9 cellular contexts compared by ENCODE assay signal in genomic region chr20:57481281-57481711, GRCh38.
DNase-seq lines count a peak whose midpoint lies in the region; ATAC-seq, FAIRE-seq and TF ChIP-seq lines count a peak whose summit lies in the region.
"Had no signal": no experiment of that assay in that cellular context is flagged by ENCODE, and none has a peak within 500 bp of the region (broad histone marks: within the 10 kb centered on the region; RNA-seq: fewer than 3 reads in every experiment).

No MANE protein-coding gene starts in this region.

- no peaks in the 10 kb centered on the region for H3K9me3 ChIP-seq in Loucy (ENCODE audit: insufficient read depth, low read depth, low read length)
- no peaks in the 10 kb centered on the region for H3K9me3 ChIP-seq in mucosa of rectum (ENCODE audit: control insufficient read depth in 2 of 2, low read length in 2 of 2)

- ATAC-seq in GM21723 (IDR thresholded peaks at IDR 0.05; ENCODE audit: unreplicated experiment): peak; percentile 15

- peak overlapping the region; percentile 3 to 67 for H3K27ac ChIP-seq in mucosa of rectum (ENCODE audit: low read depth in 2 of 2, low read length in 2 of 2)

- H3K4me3 ChIP-seq in Loucy (ENCODE audit: low read length, poor library complexity, severe bottlenecking) (peak overlapping the region; percentile 48), mucosa of rectum (ENCODE audit: low read length in 2 of 2) (no peak overlapping the region)

- H3K27me3 ChIP-seq in Loucy (ENCODE audit: insufficient read depth, low read length, poor library complexity, severe bottlenecking): no peaks in the 10 kb centered on the region
- H3K27me3 ChIP-seq in mucosa of rectum (ENCODE audit: control insufficient read depth in 2 of 2, insufficient read depth in 2 of 2, low read length in 2 of 2): peaks cover 2% of the 10 kb centered on the region in 2 donors

- H3K9me2 ChIP-seq in Loucy (replicated peaks; ENCODE audit: low read depth, low read length): no peaks in the 10 kb centered on the region

- H3K79me2 ChIP-seq in Loucy (ENCODE audit: insufficient read depth, low read length): no peaks in the 10 kb centered on the region

- peak overlapping the region; percentile 62 for H3K9ac ChIP-seq in Loucy (ENCODE audit: low read depth, low read length, poor library complexity, severe bottlenecking)
- no peak overlapping the region for H3K9ac ChIP-seq in mucosa of rectum (ENCODE audit: low read depth in 1 of 2, low read length in 2 of 2)

- peaks cover 9% of the 10 kb centered on the region for H3F3A ChIP-seq in Loucy (ENCODE audit: low read depth)

- peak overlapping the region; percentile 67 for H3K4me2 ChIP-seq in Loucy (ENCODE audit: low read depth, low read length, poor library complexity, severe bottlenecking)

- H3K4me1 ChIP-seq in Loucy (ENCODE audit: insufficient read depth, low read length, poor library complexity, severe bottlenecking) (peaks cover 68% of the 10 kb centered on the region), mucosa of rectum (ENCODE audit: control insufficient read depth in 2 of 2, insufficient read depth in 2 of 2, low read length in 2 of 2) (peaks cover under 1 to 5% of the 10 kb centered on the region in 2 donors)

- H4K20me1 ChIP-seq in Loucy (ENCODE audit: insufficient read depth, low read length, poor library complexity, severe bottlenecking): no peaks in the 10 kb centered on the region

- no peaks in the 10 kb centered on the region for H3K36me3 ChIP-seq in Loucy (ENCODE audit: insufficient read depth, low read length)
- H3K36me3 ChIP-seq in mucosa of rectum (ENCODE audit: control insufficient read depth in 2 of 2, insufficient read depth in 2 of 2, low read length in 2 of 2): no peaks in the 10 kb centered on the region

- no peak overlapping the region for H2AFZ ChIP-seq in Loucy (ENCODE audit: low read length)

- FAIRE-seq in GM18507 (lab: Jason Lieb, UNC): peak; percentile 18

- DNase-seq in GM18507 (ENCODE audit: extremely low spot score, insufficient read length, low read depth): no peak
- DNase-seq in NCI-H1105 (lab: John Stamatoyannopoulos, UW): no peak
- DNase-seq in SKM-1 treated with dmso at 0.1 percent for 144 hours (lab: John Stamatoyannopoulos, UW; ENCODE audit: unreplicated experiment): no peak
- DNase-seq in cerebellar nuclear complex (lab: John Stamatoyannopoulos, UW): no peak
- no peak for DNase-seq in NCI-H2029 treated with DMSO at 0.1 percent for 48 hours (lab: John Stamatoyannopoulos, UW)
- DNase-seq: mammary epithelial cell had no signal

- no peak for TF ChIP-seq CTCF in Loucy (conservative IDR thresholded peaks at IDR 0.05; ENCODE audit: low read length)
